9 cellular contexts compared by ENCODE assay signal in genomic region chr17:36183811-36184765, GRCh38. TPM values are rescaled to one million over a fixed set of nuclear protein-coding genes. Genes with fewer than 3 reads are reported as not detected.
DNase-seq lines count a peak whose midpoint lies in the region; ATAC-seq, FAIRE-seq and TF ChIP-seq lines count a peak whose summit lies in the region.
"Had no signal": no experiment of that assay in that cellular context is flagged by ENCODE, and none has a peak within 500 bp of the region (broad histone marks: within the 10 kb centered on the region; RNA-seq: fewer than 3 reads in every experiment).

No MANE protein-coding gene starts in this region.

- no peaks in the 10 kb centered on the region for H3K4me1 Mint-ChIP-seq in Caco-2 (ENCODE audit: low read depth, unreplicated experiment)
- H3K4me1 Mint-ChIP-seq in T-cell: peaks cover 0 to 30% (median 14%) of the 10 kb centered on the region in 3 donors
- H3K4me1 Mint-ChIP-seq in glutamatergic neuron (ENCODE audit: low read depth, unreplicated experiment): peaks cover 29% of the 10 kb centered on the region
- H3K4me1 Mint-ChIP-seq in progenitor cell of endocrine pancreas (ENCODE audit: low read depth): peaks cover 17% of the 10 kb centered on the region

- CTCF ChIA-PET in Caco-2 (lab: Charles Lee) (interaction anchor here (0.7 kb wide), 1 partner anchor 307 kb away, joined by 3 read pairs; no protein-coding TSS in a partner anchor), T-cell (lab: Charles Lee) (interaction anchor here in 1 of 2 donors (0.5 kb wide), 1 partner anchor 297 kb away, joined by 3 read pairs; no protein-coding TSS in a partner anchor)

- TF ChIP-seq CTCF in Caco-2 (IDR thresholded peaks at IDR 0.05; ENCODE audit: insufficient read depth in 1 of 2, low read depth in 1 of 2, low read length in 1 of 2, severe bottlenecking in 1 of 2, unreplicated experiment in 1 of 2): no peak
- TF ChIP-seq CTCF in glutamatergic neuron (IDR thresholded peaks at IDR 0.05; ENCODE audit: partially characterized antibody, unreplicated experiment): no peak
- TF ChIP-seq CTCF in progenitor cell of endocrine pancreas (IDR thresholded peaks at IDR 0.05; ENCODE audit: unreplicated experiment): no peak

- no peaks in the 10 kb centered on the region for H3K9me3 ChIP-seq in Caco-2

- peak overlapping the region; percentile 57 for H3K4me3 Mint-ChIP-seq in Caco-2 (ENCODE audit: unreplicated experiment)
- peak overlapping the region; percentile 34 to 72 (median 61) for H3K4me3 Mint-ChIP-seq in T-cell
- H3K4me3 Mint-ChIP-seq in glutamatergic neuron (ENCODE audit: unreplicated experiment): peak overlapping the region; percentile 74
- peak overlapping the region; percentile 80 for H3K4me3 Mint-ChIP-seq in progenitor cell of endocrine pancreas (ENCODE audit: low read depth)

- H3K9me3 Mint-ChIP-seq in Caco-2 (ENCODE audit: unreplicated experiment) (no peaks in the 10 kb centered on the region), T-cell (no peaks in the 10 kb centered on the region), glutamatergic neuron (ENCODE audit: unreplicated experiment) (peaks cover 4% of the 10 kb centered on the region), progenitor cell of endocrine pancreas (ENCODE audit: low read depth) (no peaks in the 10 kb centered on the region)

- peaks cover 4% of the 10 kb centered on the region; the same call in 1 of the 2 replicates for H3K4me1 ChIP-seq in Caco-2

- H3K36me3 Mint-ChIP-seq in Caco-2 (ENCODE audit: insufficient read depth, unreplicated experiment) (no peaks in the 10 kb centered on the region), T-cell (no peaks in the 10 kb centered on the region), glutamatergic neuron (ENCODE audit: unreplicated experiment) (no peaks in the 10 kb centered on the region), progenitor cell of endocrine pancreas (ENCODE audit: insufficient read depth) (no peaks in the 10 kb centered on the region)

- H3K27ac Mint-ChIP-seq in Caco-2 (ENCODE audit: unreplicated experiment) (no peak overlapping the region), T-cell (peak overlapping the region; percentile 28 to 85), glutamatergic neuron (ENCODE audit: unreplicated experiment) (peak overlapping the region; percentile 66), progenitor cell of endocrine pancreas (no peak overlapping the region)

- no peaks in the 10 kb centered on the region for H3K36me3 ChIP-seq in Caco-2 (ENCODE audit: control insufficient read depth, insufficient read depth, low read length)

- intact Hi-C loops in Caco-2 (cut with micrococcal nuclease; ENCODE audit: unreplicated experiment): no loop called here

- POLR2A ChIA-PET in Caco-2 (lab: Charles Lee): interaction anchor here (0.5 kb wide), 1 partner anchor 13 kb away, joined by 3 read pairs; no protein-coding TSS in a partner anchor
- POLR2A ChIA-PET in T-cell (lab: Charles Lee): interaction anchor here in 1 of 2 donors (0.6 kb wide), 1 partner anchor 65 kb away, joined by 8 read pairs; no protein-coding TSS in a partner anchor

- peaks cover 28% of the 10 kb centered on the region for H3K27me3 Mint-ChIP-seq in Caco-2 (ENCODE audit: insufficient read depth, unreplicated experiment)
- H3K27me3 Mint-ChIP-seq in T-cell: peaks cover 44 to 76% of the 10 kb centered on the region in 2 donors
- H3K27me3 Mint-ChIP-seq in glutamatergic neuron (ENCODE audit: unreplicated experiment): peaks cover 14% of the 10 kb centered on the region
- peaks cover 39% of the 10 kb centered on the region for H3K27me3 Mint-ChIP-seq in progenitor cell of endocrine pancreas

- DNase-seq in Caco-2 (no peak), T-cell (no peak), glutamatergic neuron (no peak), progenitor cell of endocrine pancreas (ENCODE audit: low spot score, unreplicated experiment) (no peak), LoVo (ENCODE audit: low spot score) (no peak), left lobe of liver (ENCODE audit: low spot score) (no peak), GM19239 (ENCODE audit: insufficient read length, low spot score) (no peak)
- DNase-seq: activated CD4-positive, alpha-beta T cell treated with anti-CD3 and anti-CD28 coated beads, Interleukin-2, amount 50 U/mL, for 1 hour had no signal

- no TSS peak for BruUV-seq in Caco-2 (replicated peaks; lab: Mats Ljungman, UMichigan)

- FAIRE-seq in GM19239 (lab: Jason Lieb, UNC): no peak

- peaks cover 1% of the 10 kb centered on the region for H3K27me3 ChIP-seq in Caco-2 (replicated peaks; ENCODE audit: control insufficient read depth, insufficient read depth, low read length)

- no peak overlapping the region for H3K4me3 ChIP-seq in Caco-2 (ENCODE audit: low read depth, low read length)

- no peak for ATAC-seq in T-cell (replicated peaks in 1 of 4)
- ATAC-seq in left lobe of liver: no peak
- ATAC-seq in GM21737 (IDR thresholded peaks at IDR 0.05; ENCODE audit: unreplicated experiment): no peak

RNA-seq across cellular contexts. Expression of gene TBC1D3B, which starts 7.7 kb away (rescaled TPM):
- total RNA-seq in Caco-2 (2022): 9.1 and 12.5 TPM in 2 replicates
- 10 to 100 TPM in 4 of 5 donors, 1 to 10 TPM in 1; 6.1 to 13.7 (median 12.2) TPM for total RNA-seq in T-cell
- total RNA-seq in glutamatergic neuron (ENCODE audit: unreplicated experiment): 37.3 TPM
- total RNA-seq in progenitor cell of endocrine pancreas: 27.1 and 30.1 TPM in 2 replicates
- 5.7 TPM for total RNA-seq in left lobe of liver

RNA-seq across cellular contexts. Expression of gene CCL3L1, which starts 12.5 kb away (rescaled TPM):
- total RNA-seq in Caco-2 (2022) (not detected in 2 replicates), T-cell (1 to 10 TPM; 1.1 to 7.5 (median 1.4) TPM), glutamatergic neuron (ENCODE audit: unreplicated experiment) (6.3 TPM), progenitor cell of endocrine pancreas (0.82 and 1.7 TPM in 2 replicates), left lobe of liver (0.38 TPM)

RNA-seq across cellular contexts. Expression of gene CCL4L2, which starts 26.8 kb away (rescaled TPM):
- total RNA-seq in Caco-2 (2022): not detected in 2 replicates
- 10 to 100 TPM in 1 of 5 donors, 1 to 10 TPM in 4; 1.1 to 12.6 (median 2.2) TPM for total RNA-seq in T-cell
- not detected for total RNA-seq in glutamatergic neuron (ENCODE audit: unreplicated experiment)
- not detected in 2 replicates for total RNA-seq in progenitor cell of endocrine pancreas
- not detected for total RNA-seq in left lobe of liver

Comparison
In these comparisons a context has a peak if more than half of its experiments do, and no peak if none do; other contexts are left out.
1. H3K27ac Mint-ChIP-seq: peak in T-cell (2 of 2) and glutamatergic neuron (single experiment); none in Caco-2 (single experiment) and progenitor cell of endocrine pancreas (single experiment).
2. Peak in every context shown above with its lines, with median percentiles within 50 percentile points of each other: H3K4me3 Mint-ChIP-seq.